In the genomic region with DNA sequence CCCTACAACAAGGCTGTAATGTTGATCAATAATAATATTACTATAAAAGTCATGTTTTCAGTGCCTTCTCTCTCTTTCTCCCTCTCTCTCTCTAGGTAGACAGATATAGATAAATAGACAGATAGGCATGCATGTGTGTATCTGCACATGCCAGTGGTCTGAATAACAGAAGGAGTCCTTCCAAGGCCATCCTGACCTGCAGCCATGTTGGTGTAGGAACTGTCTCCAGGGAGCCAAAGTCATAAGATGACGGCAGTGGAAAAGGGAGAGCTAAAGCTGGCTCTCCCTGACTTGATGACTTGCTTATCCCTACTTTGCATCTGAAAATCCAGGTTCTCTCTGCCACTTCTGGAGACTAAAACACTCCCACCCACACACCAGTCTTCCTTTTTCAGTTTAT, we compare ENCODE assay signal across 25 cellular contexts.
"Had no signal": no experiment of that assay in that cellular context is flagged by ENCODE, and none has a peak within 500 bp of the region (broad histone marks: within the 10 kb centered on the region; RNA-seq: fewer than 3 reads in every experiment).

No MANE protein-coding gene starts in this region.

- H3K27me3 ChIP-seq: stomach, suprapubic skin, testis, thyroid gland, tibial artery, tibial nerve, upper lobe of left lung, upper lobe of right lung, uterus, vagina had no signal

- H3K4me3 ChIP-seq: stomach, suprapubic skin, testis, thoracic aorta, thyroid gland, tibial artery, tibial nerve, transverse colon, upper lobe of left lung, upper lobe of right lung, uterus, vagina had no signal

- ATAC-seq: stimulated activated effector memory CD8-positive, alpha-beta T cell treated with anti-CD3 and anti-CD28 coated beads, Interleukin-12 subunit alpha, Interleukin-12 subunit beta, amount 100 ng/mL, for 72 hours; stimulated activated memory B cell treated with anti-CD40 and anti-IgM and Interleukin-4, amounts not matched to agents 10 μg/mL and 1 μg/mL and 100 μg/mL, for 72 hours; stimulated activated naive B cell treated with anti-CD40 and anti-IgM and Interleukin-4, amounts not matched to agents 10 μg/mL and 1 μg/mL and 100 μg/mL, for 72 hours; stimulated activated naive CD8-positive, alpha-beta T cell treated with anti-CD3 and anti-CD28 coated beads, Interleukin-15, amount 100 ng/mL, for 72 hours; stimulated activated naive CD8-positive, alpha-beta T cell treated with anti-CD3 and anti-CD28 coated beads, Interleukin-15, Interleukin-2, amounts not matched to agents 100 U/mL and 50 U/mL, for 24 hours; upper lobe of right lung had no signal

- DNase-seq: stimulated activated CD4-positive, alpha-beta T cell treated with anti-CD3 and anti-CD28 coated beads, Interleukin-2, amount 100 ng/mL, for 48 hours; stimulated activated CD4-positive, alpha-beta T cell treated with anti-CD3 and anti-CD28 coated beads, Interleukin-4, amount 100 ng/mL, for 1 hour; stimulated activated CD4-positive, alpha-beta T cell treated with anti-CD3 and anti-CD28 coated beads, Interleukin-4, amount 100 ng/mL, for 24 hours; stimulated activated CD4-positive, alpha-beta T cell treated with anti-CD3 and anti-CD28 coated beads, Interleukin-4, amount 100 ng/mL, for 4 hours; stimulated activated CD8-positive, alpha-beta memory T cell treated with anti-CD3 and anti-CD28 coated beads, Interleukin-4, amount 100 ng/mL, for 48 hours; stimulated activated naive B cell treated with anti-CD40 and anti-IgM and Interleukin-4, amounts not matched to agents 10 μg/mL and 1 μg/mL and 100 μg/mL, for 72 hours; stimulated activated naive CD4-positive, alpha-beta T cell; stimulated activated naive CD4-positive, alpha-beta T cell treated with Interleukin-2 at 50 U/mL for 16 hours; stimulated activated naive CD8-positive, alpha-beta T cell treated with anti-CD3 and anti-CD28 coated beads, Interleukin-15, amount 100 ng/mL, for 72 hours; stimulated activated naive CD8-positive, alpha-beta T cell treated with anti-CD3 and anti-CD28 coated beads, Interleukin-15, Interleukin-2, amounts not matched to agents 100 U/mL and 50 U/mL, for 24 hours; stomach; substantia nigra; testis; thyroid gland; tibial artery; transverse colon; upper lobe of left lung; upper lobe of right lung; uterus had no signal

- H3K9me3 ChIP-seq: stomach, suprapubic skin, testis, thoracic aorta, thyroid gland, tibial artery, transverse colon, upper lobe of left lung, upper lobe of right lung, uterus, vagina had no signal

- H3K4me1 ChIP-seq: suprapubic skin, thyroid gland, tibial artery, tibial nerve, transverse colon, upper lobe of right lung, uterus, vagina had no signal

- H3K27ac ChIP-seq: stomach, suprapubic skin, testis, thoracic aorta, thyroid gland, tibial artery, tibial nerve, transverse colon, upper lobe of left lung, upper lobe of right lung, uterus, vagina had no signal

- H3K36me3 ChIP-seq: stomach, suprapubic skin, thoracic aorta, thyroid gland, tibial artery, tibial nerve, transverse colon, upper lobe of left lung, upper lobe of right lung, uterus, vagina had no signal
